11 cellular contexts compared by ENCODE assay signal in genomic region chr2:28413896-28414290, GRCh38. TPM values are rescaled to one million over a fixed set of nuclear protein-coding genes. Genes with fewer than 3 reads are reported as not detected.
A peak's percentile ranks its signal among the peaks of the same experiment; 100 is the strongest.
DNase-seq lines count a peak whose midpoint lies in the region; ATAC-seq and TF ChIP-seq lines count a peak whose summit lies in the region.
"Had no signal": no experiment of that assay in that cellular context is flagged by ENCODE, and none has a peak within 500 bp of the region (broad histone marks: within the 10 kb centered on the region; RNA-seq: fewer than 3 reads in every experiment).

No MANE protein-coding gene starts in this region.

- H3K27ac Mint-ChIP-seq in activated T-cell treated with anti-CD3 and anti-CD28 coated beads, Interleukin-2, amount 50 U/mL, for 24 hours = peak overlapping the region; percentile 75
- peak overlapping the region; percentile 25 for H3K27ac Mint-ChIP-seq in WTC11

- intact Hi-C loops in left ventricle myocardium superior (cut with micrococcal nuclease) = no loop called here
- intact Hi-C loops in spleen (cut with DNase I; ENCODE audit: low total_unique reads) = no loop called here

- WGBS in spleen, 5 donors = 76 to 87% (median 81%) methylated on average over 6 to 7 of the region's 7 CpGs

- no peak for TF ChIP-seq CTCF in WTC11 (IDR thresholded peaks at IDR 0.05)
- no peak for TF ChIP-seq CTCF in spleen (IDR thresholded peaks at IDR 0.05 in 8 of 11, conservative IDR thresholded peaks at IDR 0.05 in 3 of 11)

- DNase-seq in activated T-cell treated with anti-CD3 and anti-CD28 coated beads, Interleukin-2, amount 50 U/mL, for 24 hours = no peak
- DNase-seq in activated T-cell treated with anti-CD3 and anti-CD28 coated beads, Interleukin-2, amount 50 U/mL, for 4 hours = no peak
- no peak for DNase-seq in WTC11 (ENCODE audit: low spot score)
- DNase-seq in left ventricle myocardium superior = no peak
- peak; percentile 54 for DNase-seq in spleen
- DNase-seq in NCI-H2107 (lab: John Stamatoyannopoulos, UW) = no peak
- no peak for DNase-seq in DMS153 (lab: John Stamatoyannopoulos, UW)
- DNase-seq in T1000 (lab: John Stamatoyannopoulos, UW) = no peak
- DNase-seq: activated CD4-positive, CD25-positive, alpha-beta regulatory T cell; cerebellar nuclear complex; naive B cell had no signal

- H3K9me3 ChIP-seq in spleen = no peaks in the 10 kb centered on the region

- TF ChIP-seq POLR2A in spleen (IDR thresholded peaks at IDR 0.05) = no peak

- H3K4me3 ChIP-seq in spleen = no peak overlapping the region

- no peak for ATAC-seq in activated T-cell treated with anti-CD3 and anti-CD28 coated beads, Interleukin-2, amount 50 U/mL, for 4 hours
- ATAC-seq in WTC11 (peak; percentile 49), left ventricle myocardium superior (peak; percentile 31)

- no peaks in the 10 kb centered on the region for H3K27me3 ChIP-seq in spleen (replicated peaks in 1 of 7)

- H3K36me3 ChIP-seq in spleen = peaks cover 0 to 95% (median 65%) of the 10 kb centered on the region in 6 donors

- peak overlapping the region in 5 of 8 donors; percentile 4 to 92 (median 31) for H3K27ac ChIP-seq in spleen

- H3K9me3 Mint-ChIP-seq in activated T-cell treated with anti-CD3 and anti-CD28 coated beads, Interleukin-2, amount 50 U/mL, for 24 hours = no peaks in the 10 kb centered on the region
- H3K9me3 Mint-ChIP-seq in activated T-cell treated with anti-CD3 and anti-CD28 coated beads, Interleukin-2, amount 50 U/mL, for 4 hours = no peaks in the 10 kb centered on the region
- H3K9me3 Mint-ChIP-seq in WTC11 = no peaks in the 10 kb centered on the region
- H3K9me3 Mint-ChIP-seq: naive B cell had no signal

- POLR2A ChIA-PET in WTC11 (lab: Charles Lee) = interaction anchor here (0.7 kb wide), 1 partner anchor 13 kb away, joined by 3 read pairs; no protein-coding TSS in a partner anchor

- no peaks in the 10 kb centered on the region for H3K27me3 Mint-ChIP-seq in activated T-cell treated with anti-CD3 and anti-CD28 coated beads, Interleukin-2, amount 50 U/mL, for 24 hours
- no peaks in the 10 kb centered on the region for H3K27me3 Mint-ChIP-seq in activated T-cell treated with anti-CD3 and anti-CD28 coated beads, Interleukin-2, amount 50 U/mL, for 4 hours (ENCODE audit: low read depth)
- H3K27me3 Mint-ChIP-seq in WTC11 (ENCODE audit: low read depth) = no peaks in the 10 kb centered on the region

- H3K4me3 Mint-ChIP-seq in activated T-cell treated with anti-CD3 and anti-CD28 coated beads, Interleukin-2, amount 50 U/mL, for 24 hours = no peak overlapping the region
- H3K4me3 Mint-ChIP-seq in activated T-cell treated with anti-CD3 and anti-CD28 coated beads, Interleukin-2, amount 50 U/mL, for 4 hours = no peak overlapping the region
- no peak overlapping the region for H3K4me3 Mint-ChIP-seq in WTC11
- H3K4me3 Mint-ChIP-seq: naive B cell had no signal

- CTCF ChIA-PET in WTC11 (lab: Charles Lee) = interaction anchor here (0.5 to 2.6 kb wide), 15 partner anchors 14 to 868 kb away, joined by 3 to 16 read pairs (median 3); no protein-coding TSS in a partner anchor

- H3K4me1 ChIP-seq in spleen = peaks cover 10 to 70% (median 48%) of the 10 kb centered on the region in 6 donors

- peaks cover 22% of the 10 kb centered on the region for H3K36me3 Mint-ChIP-seq in activated T-cell treated with anti-CD3 and anti-CD28 coated beads, Interleukin-2, amount 50 U/mL, for 24 hours (ENCODE audit: low read depth)
- peaks cover 39% of the 10 kb centered on the region for H3K36me3 Mint-ChIP-seq in activated T-cell treated with anti-CD3 and anti-CD28 coated beads, Interleukin-2, amount 50 U/mL, for 4 hours (ENCODE audit: insufficient read depth)
- H3K36me3 Mint-ChIP-seq in WTC11 = peaks cover 4% of the 10 kb centered on the region
- H3K36me3 Mint-ChIP-seq: naive B cell had no signal

- peaks cover 54% of the 10 kb centered on the region for H3K4me1 Mint-ChIP-seq in activated T-cell treated with anti-CD3 and anti-CD28 coated beads, Interleukin-2, amount 50 U/mL, for 24 hours (ENCODE audit: low read depth)
- peaks cover 32% of the 10 kb centered on the region for H3K4me1 Mint-ChIP-seq in activated T-cell treated with anti-CD3 and anti-CD28 coated beads, Interleukin-2, amount 50 U/mL, for 4 hours (ENCODE audit: low read depth)
- H3K4me1 Mint-ChIP-seq in WTC11 = peaks cover 20% of the 10 kb centered on the region

TF ChIP-seq in WTC11, 78 proteins besides CTCF, POLR2A, EP300 and RAD21:
- TF ChIP-seq ZNF138 (CRISPR knock-in tag; conservative IDR thresholded peaks at IDR 0.05) (no peak), FOXJ3 (CRISPR knock-in tag; IDR thresholded peaks at IDR 0.05; ENCODE audit: borderline replicate concordance) (no peak), JAZF1 (CRISPR knock-in tag; IDR thresholded peaks at IDR 0.05) (no peak), ZNF423 (CRISPR knock-in tag; IDR thresholded peaks at IDR 0.05) (peak; percentile 53; the same call in 1 of the 2 replicates), RORB (CRISPR knock-in tag; IDR thresholded peaks at IDR 0.05) (no peak), GABPB1 (CRISPR knock-in tag; IDR thresholded peaks at IDR 0.05) (no peak), CREB1 (CRISPR knock-in tag; IDR thresholded peaks at IDR 0.05) (no peak)
- TF ChIP-seq, protein P1, sequence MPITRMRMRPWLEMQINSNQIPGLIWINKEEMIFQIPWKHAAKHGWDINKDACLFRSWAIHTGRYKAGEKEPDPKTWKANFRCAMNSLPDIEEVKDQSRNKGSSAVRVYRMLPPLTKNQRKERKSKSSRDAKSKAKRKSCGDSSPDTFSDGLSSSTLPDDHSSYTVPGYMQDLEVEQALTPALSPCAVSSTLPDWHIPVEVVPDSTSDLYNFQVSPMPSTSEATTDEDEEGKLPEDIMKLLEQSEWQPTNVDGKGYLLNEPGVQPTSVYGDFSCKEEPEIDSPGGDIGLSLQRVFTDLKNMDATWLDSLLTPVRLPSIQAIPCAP (CRISPR knock-in tag; IDR thresholded peaks at IDR 0.05) = no peak
TF ChIP-seq in WTC11: peak in this region for 1.

RNA-seq across cellular contexts. Expression of gene FOSL2, which starts 21.2 kb away (rescaled TPM):
- total RNA-seq in activated T-cell treated with anti-CD3 and anti-CD28 coated beads, Interleukin-2, amount 50 U/mL, for 4 hours = 10 to 100 TPM; 71.5 to 98.6 (median 90.4) TPM
- total RNA-seq in WTC11 (2021) (3.9 to 4.5 TPM (median 4.0 TPM) in 3 replicates), left ventricle myocardium superior (45.7 TPM), spleen (100 to 1,000 TPM in 3 of 7 donors, 10 to 100 TPM in 4; 53.0 to 134 (median 97.1) TPM)
- polyA plus RNA-seq in spleen = 10 to 100 TPM in 1 of 3 donors, 1 to 10 TPM in 2; 3.2 to 14.8 (median 4.7) TPM

Comparison
In these comparisons a context has a peak if more than half of its experiments do, and no peak if none do; other contexts are left out.
1. ATAC-seq: peak in WTC11 (single experiment) and left ventricle myocardium superior (single experiment); none in activated T-cell treated with anti-CD3 and anti-CD28 coated beads, Interleukin-2, amount 50 U/mL, for 4 hours (0 of 2).